8 cellular contexts compared by ENCODE assay signal in genomic region chr5:154190652-154191304, GRCh38. TPM values are rescaled to one million over a fixed set of nuclear protein-coding genes. Genes with fewer than 3 reads are reported as not detected.
DNase-seq lines count a peak whose midpoint lies in the region; ATAC-seq, FAIRE-seq and TF ChIP-seq lines count a peak whose summit lies in the region.

Gene GALNT10, plus strand, starts transcription at chr5:154190733. Its CDS starts 134 bp downstream, at chr5:154190867.

- H3K9me3 Mint-ChIP-seq in activated CD4-positive, alpha-beta T cell treated with anti-CD3 and anti-CD28 coated beads, Interleukin-2, amount 10 ng/mL, durations not matched to agents 7 days and 5 days, result no peaks in the 10 kb centered on the region

- peaks cover 22% of the 10 kb centered on the region for H3K36me3 Mint-ChIP-seq in activated CD4-positive, alpha-beta T cell treated with anti-CD3 and anti-CD28 coated beads, Interleukin-2, amount 10 ng/mL, durations not matched to agents 7 days and 5 days (ENCODE audit: low read depth)

- H3K9me3 ChIP-seq in stomach, result no peaks in the 10 kb centered on the region

- H3K36me3 ChIP-seq in stomach, result peaks cover 0 to 7% (median 3%) of the 10 kb centered on the region in 4 donors

- H3K4me1 ChIP-seq in stomach, result peaks cover 22 to 54% (median 43%) of the 10 kb centered on the region in 4 donors

- peak; percentile 81 for DNase-seq in AG08395 (ENCODE audit: low spot score)
- peak; percentile 80 for DNase-seq in GM12891 (ENCODE audit: insufficient read length, low spot score)
- DNase-seq in MV-4-11 (lab: John Stamatoyannopoulos, UW), result peak; percentile 36
- DNase-seq in activated CD4-positive, alpha-beta T cell treated with anti-CD3 and anti-CD28 coated beads, Interleukin-2, amount 10 ng/mL, durations not matched to agents 7 days and 5 days, result peak; percentile 56
- DNase-seq in erythroblast (lab: John Stamatoyannopoulos, UW), result peak; percentile 85 to 91
- DNase-seq in middle frontal gyrus (ENCODE audit: extremely low spot score, low spot score), result peak; percentile 58
- peak; percentile 69 for DNase-seq in stomach

- H3K4me3 ChIP-seq in stomach, result peak within 1 kb of the TSS; percentile 66 to 93 (median 78)

- TF ChIP-seq EP300 in stomach (IDR thresholded peaks at IDR 0.05), result no peak

- ATAC-seq in HG02610 (IDR thresholded peaks at IDR 0.05; ENCODE audit: unreplicated experiment), result peak; percentile 77

- H3K27ac ChIP-seq in stomach, result peak within 1 kb of the TSS; percentile 77 to 91 (median 88)

- peak; percentile 55 for TF ChIP-seq POLR2A in GM12891 (IDR thresholded peaks at IDR 0.05; ENCODE audit: low read depth, low read length)
- peak; percentile 20 for TF ChIP-seq POLR2A in erythroblast (IDR thresholded peaks at IDR 0.05; ENCODE audit: low read length)
- TF ChIP-seq POLR2A in stomach (IDR thresholded peaks at IDR 0.05), result no peak

- 0 to 2% (median 1%) methylated on average over 13 to 71 of the region's 72 CpGs for whole genome bisulfite sequencing in stomach, 5 donors

- intact Hi-C loops in stomach (cut with DNase I; ENCODE audit: low total_unique reads), result loop anchor here (10.0 kb wide), 1 partner anchor 104 kb away; no protein-coding TSS in a partner anchor

- no peak for FAIRE-seq in GM12891 (lab: Jason Lieb, UNC)

- CTCF ChIA-PET in activated CD4-positive, alpha-beta T cell treated with anti-CD3 and anti-CD28 coated beads, Interleukin-2, amount 10 ng/mL, durations not matched to agents 7 days and 5 days (lab: Charles Lee), result interaction anchor here (0.9 to 5.1 kb wide), 19 partner anchors 10 to 214 kb away, joined by 3 to 43 read pairs (median 9); no protein-coding TSS in a partner anchor

- H3K27me3 ChIP-seq in stomach, result no peaks in the 10 kb centered on the region

- H3K4me1 Mint-ChIP-seq in activated CD4-positive, alpha-beta T cell treated with anti-CD3 and anti-CD28 coated beads, Interleukin-2, amount 10 ng/mL, durations not matched to agents 7 days and 5 days, result peaks cover 50% of the 10 kb centered on the region

- POLR2A ChIA-PET in activated CD4-positive, alpha-beta T cell treated with anti-CD3 and anti-CD28 coated beads, Interleukin-2, amount 10 ng/mL, durations not matched to agents 7 days and 5 days (lab: Charles Lee), result interaction anchor here (1.1 to 1.4 kb wide), 5 partner anchors 10 to 152 kb away, joined by 3 to 5 read pairs (median 4); partner anchors contain the start of genes FAM114A2 and MFAP3

- peak within 1 kb of the TSS; percentile 82 for H3K4me3 Mint-ChIP-seq in activated CD4-positive, alpha-beta T cell treated with anti-CD3 and anti-CD28 coated beads, Interleukin-2, amount 10 ng/mL, durations not matched to agents 7 days and 5 days

- peaks cover 12% of the 10 kb centered on the region for H3K27me3 Mint-ChIP-seq in activated CD4-positive, alpha-beta T cell treated with anti-CD3 and anti-CD28 coated beads, Interleukin-2, amount 10 ng/mL, durations not matched to agents 7 days and 5 days

- no peak for TF ChIP-seq CTCF in stomach (IDR thresholded peaks at IDR 0.05)

- H3K27ac Mint-ChIP-seq in activated CD4-positive, alpha-beta T cell treated with anti-CD3 and anti-CD28 coated beads, Interleukin-2, amount 10 ng/mL, durations not matched to agents 7 days and 5 days, result peak within 1 kb of the TSS; percentile 92

TF ChIP-seq in GM12891, 5 proteins besides CTCF, POLR2A, EP300 and RAD21:
- TF ChIP-seq TAF1 (IDR thresholded peaks at IDR 0.05; ENCODE audit: low read depth, low read length) (peak; percentile 96), POU2F2 (IDR thresholded peaks at IDR 0.05; ENCODE audit: low read depth, low read length) (no peak), POLR2AphosphoS5 (IDR thresholded peaks at IDR 0.05; ENCODE audit: low read depth, low read length) (0 out of 2 replicates have a peak, but pooled peaks have one; percentile 29), SPI1 (IDR thresholded peaks at IDR 0.05; ENCODE audit: low read depth, low read length) (no peak; the same call in 1 of the 2 replicates)

RNA-seq across cellular contexts. Expression of gene GALNT10, which starts in this region (rescaled TPM):
- polyA plus RNA-seq in GM12891 (2012; ENCODE audit: low read depth, missing spikeins), result 10.5 TPM
- total RNA-seq in activated CD4-positive, alpha-beta T cell treated with anti-CD3 and anti-CD28 coated beads, Interleukin-2, amount 10 ng/mL, durations not matched to agents 7 days and 5 days, result 10 to 100 TPM; 44.2 to 47.2 TPM
- 10 to 100 TPM; 24.9 to 76.4 (median 47.7) TPM for total RNA-seq in stomach
- polyA plus RNA-seq in stomach, result 10 to 100 TPM in 1 of 3 donors, 1 to 10 TPM in 2; 5.3 to 12.2 (median 6.4) TPM

Comparison
In these comparisons a context has a peak if more than half of its experiments do, and no peak if none do; other contexts are left out.
1. Peak in every context shown above with its lines: DNase-seq, ATAC-seq, H3K4me3 ChIP-seq and H3K27ac ChIP-seq.
2. DNase-seq: peak in every context shown above with its lines; median percentile 88 in erythroblast; 81 in AG08395; 80 in GM12891; 69 in stomach; 58 in middle frontal gyrus; 56 in activated CD4-positive, alpha-beta T cell treated with anti-CD3 and anti-CD28 coated beads, Interleukin-2, amount 10 ng/mL, durations not matched to agents 7 days and 5 days; 36 in MV-4-11.
3. POLR2A ChIP-seq: peak in GM12891 (single experiment) and erythroblast (single experiment); none in stomach (0 of 4).